In genomic region chr3:20154928-20155327, GRCh38 we compare ENCODE assay signal across 15 cellular contexts. TPM values are rescaled to one million over a fixed set of nuclear protein-coding genes. Genes with fewer than 3 reads are reported as not detected.
A peak's percentile ranks its signal among the peaks of the same experiment; 100 is the strongest.
DNase-seq lines count a peak whose midpoint lies in the region; ATAC-seq, FAIRE-seq and TF ChIP-seq lines count a peak whose summit lies in the region.
"Had no signal": no experiment of that assay in that cellular context is flagged by ENCODE, and none has a peak within 500 bp of the region (broad histone marks: within the 10 kb centered on the region; RNA-seq: fewer than 3 reads in every experiment).

No MANE protein-coding gene starts in this region.

- H3F3A ChIP-seq in neural progenitor cell (ENCODE audit: low read depth) = peaks cover 40% of the 10 kb centered on the region

- peak; percentile 72 for ATAC-seq in GM18868 (IDR thresholded peaks at IDR 0.05; ENCODE audit: unreplicated experiment)
- ATAC-seq in HG03442 (IDR thresholded peaks at IDR 0.05; ENCODE audit: unreplicated experiment) = peak; percentile 58
- peak; percentile 41; the same call in 2 of the 3 replicates for ATAC-seq in K562
- no peak for ATAC-seq in HG03457 (IDR thresholded peaks at IDR 0.05; ENCODE audit: unreplicated experiment)
- ATAC-seq in upper lobe of right lung = no peak

- CTCF ChIA-PET in K562 (lab: Yijun Ruan, JAX; ENCODE audit: low intra/inter-chr PET ratio) = no interaction called here

- H3K4me2 ChIP-seq in K562 (ENCODE audit: insufficient read depth, low read length) (no peak overlapping the region), neural progenitor cell (no peak overlapping the region)

- peaks cover 5% of the 10 kb centered on the region for H3K4me1 Mint-ChIP-seq in neural progenitor cell

- no peak for FAIRE-seq in K562 (lab: Jason Lieb, UNC)
- FAIRE-seq: GM12892 had no signal

- no peaks in the 10 kb centered on the region for H4K20me1 ChIP-seq in K562 (replicated peaks; ENCODE audit: control insufficient read depth, insufficient read depth, low read length)
- H4K20me1 ChIP-seq in neural progenitor cell (ENCODE audit: low read depth) = no peaks in the 10 kb centered on the region

- no peaks in the 10 kb centered on the region for H3K9me3 ChIP-seq in K562 (replicated peaks; ENCODE audit: control insufficient read depth, insufficient read depth, low read depth, low read length)
- H3K9me3 ChIP-seq in neural progenitor cell (ENCODE audit: low read depth) = no peaks in the 10 kb centered on the region
- H3K9me3 ChIP-seq in upper lobe of right lung = no peaks in the 10 kb centered on the region

- H3K9me1 ChIP-seq in K562 (ENCODE audit: control insufficient read depth, insufficient read depth, low read length) = no peaks in the 10 kb centered on the region

- no peak overlapping the region for H3K9ac ChIP-seq in K562 (ENCODE audit: insufficient read depth in 1 of 2, low read depth in 2 of 2, low read length in 2 of 2)
- H3K9ac ChIP-seq in neural progenitor cell = no peak overlapping the region

- BruUV-seq in K562 (replicated peaks; lab: Mats Ljungman, UMichigan) = no TSS peak

- H3K79me2 ChIP-seq in K562 (ENCODE audit: control insufficient read depth, insufficient read depth, low read length) (no peaks in the 10 kb centered on the region), neural progenitor cell (ENCODE audit: low read depth) (no peaks in the 10 kb centered on the region)

- H3K36me3 ChIP-seq in K562 (ENCODE audit: control insufficient read depth, insufficient read depth, low read length) (peaks cover 61% of the 10 kb centered on the region), neural progenitor cell (peaks cover 21% of the 10 kb centered on the region), upper lobe of right lung (peaks cover 25% of the 10 kb centered on the region)

- no peak overlapping the region for H3K4me3 Mint-ChIP-seq in neural progenitor cell

- no peak overlapping the region for H3K27ac ChIP-seq in K562 (ENCODE audit: extremely low read depth, low read depth, low read length)
- H3K27ac ChIP-seq in neural progenitor cell = peak overlapping the region; percentile 53
- H3K27ac ChIP-seq in upper lobe of right lung = no peak overlapping the region

- no peak for DNase-seq in K562 (ENCODE audit: extremely low read depth in 1 of 4, low spot score in 3 of 4)
- DNase-seq in neural progenitor cell (ENCODE audit: low spot score) = peak; percentile 11
- DNase-seq in NCI-H2196 (lab: John Stamatoyannopoulos, UW; ENCODE audit: unreplicated experiment) = no peak
- DNase-seq in upper lobe of right lung = no peak
- DNase-seq in GM13977 (ENCODE audit: low spot score) = no peak
- DNase-seq: DMS153, IMR-90, NCI-H1417 treated with DMSO at 0.1 percent for 48 hours, NCI-H2081 treated with DMSO at 0.1 percent for 48 hours, NCI-H2227 treated with DMSO at 0.1 percent for 48 hours, NCI-H524 treated with DMSO at 0.1 percent for 48 hours had no signal

- H3K4me3 ChIP-seq in K562 (no peak overlapping the region), neural progenitor cell (no peak overlapping the region), upper lobe of right lung (no peak overlapping the region)

- in situ Hi-C loops in K562 (cut with MboI) = no loop called here
- in situ Hi-C loops in GM13977 (cut with MboI; ENCODE audit: low pct_unique_long_range_greater_than_20kb, low sequenced_read_pairs, unreplicated experiment) = no loop called here

- H3K4me1 ChIP-seq in K562 (replicated peaks in 1 of 2; ENCODE audit: control insufficient read depth in 2 of 2, insufficient read depth in 2 of 2, low read length in 2 of 2) (no peaks in the 10 kb centered on the region), neural progenitor cell (peaks cover 24% of the 10 kb centered on the region), upper lobe of right lung (no peaks in the 10 kb centered on the region)

- no peaks in the 10 kb centered on the region for H3K27me3 ChIP-seq in K562 (ENCODE audit: control insufficient read depth in 2 of 2, insufficient read depth in 2 of 2, low read length in 2 of 2)
- H3K27me3 ChIP-seq in neural progenitor cell = no peaks in the 10 kb centered on the region
- no peaks in the 10 kb centered on the region for H3K27me3 ChIP-seq in upper lobe of right lung

- no peaks in the 10 kb centered on the region for H3K27me3 Mint-ChIP-seq in neural progenitor cell (ENCODE audit: insufficient read depth, low read depth)

- TF ChIP-seq CTCF in K562 (IDR thresholded peaks at IDR 0.05 in 2 of 3, conservative IDR thresholded peaks at IDR 0.05 in 1 of 3; ENCODE audit: insufficient read depth in 2 of 3, low read depth in 1 of 3, low read length in 3 of 3) = peak in 1 of 3 experiments; percentile 18; a peak in 2 of 6 replicates
- TF ChIP-seq CTCF in neural progenitor cell (IDR thresholded peaks at IDR 0.05) = no peak
- no peak for TF ChIP-seq CTCF in upper lobe of right lung (IDR thresholded peaks at IDR 0.05)
- TF ChIP-seq CTCF in GM13977 (IDR thresholded peaks at IDR 0.05; ENCODE audit: extremely low read depth, insufficient read depth, missing control alignments) = no peak

- no peak for TF ChIP-seq EP300 in K562 (IDR thresholded peaks at IDR 0.05; ENCODE audit: low read length)

- peak in 1 of 2 experiments; percentile 26; a peak in 1 of 4 replicates for TF ChIP-seq RAD21 in K562 (CRISPR knock-in tag; conservative IDR thresholded peaks at IDR 0.05 in 1 of 2, IDR thresholded peaks at IDR 0.05 in 1 of 2)

- no peaks in the 10 kb centered on the region for H3K9me3 Mint-ChIP-seq in neural progenitor cell

- no peak for TF ChIP-seq POLR2A in K562 (conservative IDR thresholded peaks at IDR 0.05)

- H3K27ac Mint-ChIP-seq in neural progenitor cell = no peak overlapping the region

- no peak overlapping the region for H2AFZ ChIP-seq in K562 (ENCODE audit: low read depth, low read length)
- H2AFZ ChIP-seq in neural progenitor cell (replicated peaks) = no peak overlapping the region

- POLR2A ChIA-PET in K562 (lab: Yijun Ruan, JAX) = interaction anchor here (0.9 to 2.1 kb wide), 6 partner anchors 8 to 31 kb away, joined by 3 to 9 read pairs (median 4); partner anchors contain the start of gene SGO1

- H3K36me3 Mint-ChIP-seq in neural progenitor cell = peaks cover 5% of the 10 kb centered on the region

- 90% methylated on average over 4 of the region's 4 CpGs for WGBS in K562 (ENCODE audit: insufficient coverage, low coverage, missing lambda C conversion rate)

- intact Hi-C loops in K562 (cut with micrococcal nuclease) (loop anchor here (5.0 kb wide), 1 partner anchor 268 kb away; no protein-coding TSS in a partner anchor), upper lobe of right lung (cut with DNase I) (no loop called here)

TF ChIP-seq in K562, 482 proteins besides CTCF, POLR2A, EP300 and RAD21 (continues in another document):
- TF ChIP-seq ZNF785 (CRISPR knock-in tag; IDR thresholded peaks at IDR 0.05) (no peak), XRCC3 (IDR thresholded peaks at IDR 0.05) (no peak), PRMT5 (CRISPR knock-in tag; IDR thresholded peaks at IDR 0.05) (no peak), EHMT2 (IDR thresholded peaks at IDR 0.05) (no peak), FOXA1 (IDR thresholded peaks at IDR 0.05; ENCODE audit: borderline replicate concordance) (no peak), GTF2E2 (tag; IDR thresholded peaks at IDR 0.05) (no peak), LARP7 (IDR thresholded peaks at IDR 0.05) (no peak), RNF2 (IDR thresholded peaks at IDR 0.05) (no peak), RFX7 (CRISPR knock-in tag; IDR thresholded peaks at IDR 0.05) (no peak), ZNF175 (CRISPR knock-in tag; IDR thresholded peaks at IDR 0.05; ENCODE audit: low read depth) (no peak), JUND (IDR thresholded peaks at IDR 0.05; ENCODE audit: borderline replicate concordance, low read depth, low read length) (no peak), JUND (tag; IDR thresholded peaks at IDR 0.05; ENCODE audit: borderline replicate concordance, low read depth, low read length) (no peak), SMARCE1 (IDR thresholded peaks at IDR 0.05) (no peak), RBM39 (optimal IDR thresholded peaks at IDR 0.05; ENCODE audit: low read depth, low read length) (no peak)
- TF ChIP-seq, protein P1, sequence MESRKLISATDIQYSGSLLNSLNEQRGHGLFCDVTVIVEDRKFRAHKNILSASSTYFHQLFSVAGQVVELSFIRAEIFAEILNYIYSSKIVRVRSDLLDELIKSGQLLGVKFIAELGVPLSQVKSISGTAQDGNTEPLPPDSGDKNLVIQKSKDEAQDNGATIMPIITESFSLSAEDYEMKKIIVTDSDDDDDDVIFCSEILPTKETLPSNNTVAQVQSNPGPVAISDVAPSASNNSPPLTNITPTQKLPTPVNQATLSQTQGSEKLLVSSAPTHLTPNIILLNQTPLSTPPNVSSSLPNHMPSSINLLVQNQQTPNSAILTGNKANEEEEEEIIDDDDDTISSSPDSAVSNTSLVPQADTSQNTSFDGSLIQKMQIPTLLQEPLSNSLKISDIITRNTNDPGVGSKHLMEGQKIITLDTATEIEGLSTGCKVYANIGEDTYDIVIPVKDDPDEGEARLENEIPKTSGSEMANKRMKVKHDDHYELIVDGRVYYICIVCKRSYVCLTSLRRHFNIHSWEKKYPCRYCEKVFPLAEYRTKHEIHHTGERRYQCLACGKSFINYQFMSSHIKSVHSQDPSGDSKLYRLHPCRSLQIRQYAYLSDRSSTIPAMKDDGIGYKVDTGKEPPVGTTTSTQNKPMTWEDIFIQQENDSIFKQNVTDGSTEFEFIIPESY (CRISPR knock-in tag; IDR thresholded peaks at IDR 0.05) = no peak

RNA-seq across cellular contexts. Expression of gene SGO1, which starts 31.1 kb away (rescaled TPM):
- 11.6 and 39.0 TPM in 2 replicates for total RNA-seq in K562 (2011; cell fraction: chromatin; rRNA removed; ENCODE audit: low replicate concordance)
- 9.2 and 9.6 TPM in 2 replicates for total RNA-seq in K562 (2011; cell fraction: nucleolus; rRNA removed)
- 25.8 and 42.7 TPM in 2 replicates for total RNA-seq in K562 (2011; cell fraction: nucleoplasm; rRNA removed)
- total RNA-seq in K562 (2014; rRNA removed) = 19.6 and 22.1 TPM in 2 replicates
- 37.9 and 41.9 TPM in 2 replicates for total RNA-seq in K562 (2014; rRNA removed; fragmentation: Illumina TruSeq; extraction: Trizol)
- 36.8 and 39.1 TPM in 2 replicates for total RNA-seq in K562 (2015; rRNA removed; fragmentation: Illumina TruSeq; extraction: Trizol)
- total RNA-seq in K562 (2021) = 37.4 and 37.7 TPM in 2 replicates
- 18.0 and 20.0 TPM in 2 replicates for polyA plus RNA-seq in K562 (2011; rRNA removed)
- polyA plus RNA-seq in K562 (2011; cell fraction: cytosol; rRNA removed) = 5.4 and 8.4 TPM in 2 replicates
- polyA plus RNA-seq in K562 (2011; cell fraction: nucleus; rRNA removed) = 9.7 and 9.8 TPM in 2 replicates
- 23.7 and 24.2 TPM in 2 replicates for polyA plus RNA-seq in K562 (2012)
- 46.5 and 57.3 TPM in 2 replicates for polyA plus RNA-seq in K562 (2014; fragmentation: Illumina TruSeq; extraction: Trizol)
- 10 to 100 TPM; 13.7 to 17.0 TPM for polyA plus RNA-seq in K562 (2014; fragmentation: Nextera tagmentation; extraction: Ambion mirVana)
- 23.9 and 28.2 TPM in 2 replicates for polyA plus RNA-seq in K562 (2014; rRNA removed)
- 23.6 and 31.6 TPM in 2 replicates for polyA minus RNA-seq in K562 (2011; rRNA and poly(A)+ RNA removed)
- 12.6 and 13.3 TPM in 2 replicates for polyA minus RNA-seq in K562 (2011; cell fraction: cytosol; rRNA and poly(A)+ RNA removed)
- polyA minus RNA-seq in K562 (2011; cell fraction: nucleus; rRNA and poly(A)+ RNA removed) = 15.6 and 22.7 TPM in 2 replicates
- total RNA-seq in neural progenitor cell (ENCODE audit: low replicate concordance) = 48.2 and 59.2 TPM in 2 replicates
- not detected for total RNA-seq in upper lobe of right lung

Comparison
In these comparisons a context has a peak if more than half of its experiments do, and no peak if none do; other contexts are left out.
1. ATAC-seq: peak in GM18868 (single experiment), HG03442 (single experiment) and K562 (single experiment); none in HG03457 (single experiment) and upper lobe of right lung (single experiment).